9 cellular contexts compared by ENCODE assay signal in the genomic region with DNA sequence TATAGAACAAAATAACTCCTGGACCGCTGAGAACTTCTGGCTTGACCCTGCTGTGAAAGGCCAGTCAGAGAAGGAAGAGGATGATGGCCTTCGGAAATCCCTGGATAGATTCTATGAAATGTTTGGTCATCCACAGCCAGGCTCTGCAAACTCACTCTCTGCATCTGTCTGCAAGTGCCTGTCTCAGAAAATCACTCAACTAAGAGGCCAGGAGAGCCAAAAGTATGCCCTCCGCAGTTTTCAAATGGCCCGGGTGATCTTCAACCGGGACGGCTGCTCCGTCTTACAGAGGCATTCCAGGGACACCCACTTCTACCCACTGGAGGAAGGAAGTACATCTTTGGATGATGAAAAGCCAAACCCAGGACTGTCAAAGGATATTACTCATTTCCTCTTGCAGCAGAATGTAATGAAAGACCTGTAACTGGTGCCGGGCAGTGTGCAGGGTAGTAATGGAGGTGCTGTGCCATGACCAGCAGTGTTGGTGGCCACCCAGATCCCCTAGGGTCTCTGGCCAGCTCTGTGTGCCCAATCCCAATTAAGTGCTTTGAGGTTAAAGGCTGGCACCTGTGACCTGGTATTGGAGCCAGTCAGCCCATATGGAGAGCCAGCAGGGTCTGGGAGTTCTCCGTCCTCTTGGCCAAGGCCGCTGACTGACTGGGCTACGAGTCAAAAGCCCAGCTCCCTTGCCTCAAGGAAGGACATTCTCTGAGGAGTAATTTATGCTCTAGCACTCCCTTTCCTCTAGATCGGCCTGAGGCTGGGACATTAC. TPM values are rescaled to one million over a fixed set of nuclear protein-coding genes. Genes with fewer than 3 reads are reported as not detected.
A peak's percentile ranks its signal among the peaks of the same experiment; 100 is the strongest.
DNase-seq lines count a peak whose midpoint lies in the region; ATAC-seq and TF ChIP-seq lines count a peak whose summit lies in the region.
"Had no signal": no experiment of that assay in that cellular context is flagged by ENCODE, and none has a peak within 500 bp of the region (broad histone marks: within the 10 kb centered on the region; RNA-seq: fewer than 3 reads in every experiment).

No MANE protein-coding gene starts in this region.

- peak; percentile 63 for DNase-seq in CD14-positive monocyte (ENCODE audit: low spot score)
- DNase-seq in MV-4-11 (lab: John Stamatoyannopoulos, UW): peak; percentile 85
- peak; percentile 86 to 98 for DNase-seq in cerebellar nuclear complex (lab: John Stamatoyannopoulos, UW)
- DNase-seq in myocyte (ENCODE audit: low read depth): peak; percentile 51
- no peak for DNase-seq in immature natural killer cell
- DNase-seq in NCI-H2196 treated with DMSO at 0.1 percent for 48 hours (lab: John Stamatoyannopoulos, UW; ENCODE audit: unreplicated experiment): no peak

- intact Hi-C loops in CD14-positive monocyte (cut with micrococcal nuclease): no loop called here

- H3K27ac Mint-ChIP-seq in CD14-positive monocyte: peak overlapping the region; percentile 29 to 93 (median 83)
- no peak overlapping the region for H3K27ac Mint-ChIP-seq in immature natural killer cell
- H3K27ac Mint-ChIP-seq: memory B cell had no signal

- H3K36me3 Mint-ChIP-seq in CD14-positive monocyte: peaks cover 12 to 13% of the 10 kb centered on the region in 2 donors
- peaks cover 5 to 27% (median 21%) of the 10 kb centered on the region in 3 donors for H3K36me3 Mint-ChIP-seq in immature natural killer cell

- H3K9me3 Mint-ChIP-seq in CD14-positive monocyte (no peaks in the 10 kb centered on the region), immature natural killer cell (no peaks in the 10 kb centered on the region)
- H3K9me3 Mint-ChIP-seq: memory B cell had no signal

- H3K4me1 Mint-ChIP-seq in CD14-positive monocyte (peaks cover 51% of the 10 kb centered on the region), immature natural killer cell (peaks cover 7% of the 10 kb centered on the region in 2 donors)
- H3K4me1 Mint-ChIP-seq: memory B cell had no signal

- H3K4me3 Mint-ChIP-seq in CD14-positive monocyte: peak overlapping the region; percentile 53 to 91
- H3K4me3 Mint-ChIP-seq in immature natural killer cell: no peak overlapping the region
- H3K4me3 Mint-ChIP-seq: memory B cell had no signal

- TF ChIP-seq CTCF in CD14-positive monocyte (IDR thresholded peaks at IDR 0.05): no peak

- ATAC-seq in HG03159 (IDR thresholded peaks at IDR 0.05; ENCODE audit: unreplicated experiment): no peak
- no peak for ATAC-seq in HG03520 (IDR thresholded peaks at IDR 0.05; ENCODE audit: unreplicated experiment)

- H3K27me3 Mint-ChIP-seq in CD14-positive monocyte (ENCODE audit: low read depth in 3 of 3): peaks cover 0 to 4% (median 0%) of the 10 kb centered on the region in 3 donors
- no peaks in the 10 kb centered on the region for H3K27me3 Mint-ChIP-seq in immature natural killer cell (ENCODE audit: low read depth in 3 of 3)
- H3K27me3 Mint-ChIP-seq: memory B cell had no signal

RNA-seq across cellular contexts. Expression of a gene that starts 48.1 kb away (rescaled TPM):
- not detected for polyA plus RNA-seq in CD14-positive monocyte
- 3.5 and 4.7 TPM in 2 replicates for total RNA-seq in myocyte
- 2.0 TPM for polyA plus RNA-seq in myocyte (2012)
- polyA plus RNA-seq in immature natural killer cell: not detected

Comparison
In these comparisons a context has a peak if more than half of its experiments do, and no peak if none do; other contexts are left out.
1. DNase-seq: peak in CD14-positive monocyte (single experiment), MV-4-11 (single experiment), cerebellar nuclear complex (2 of 2) and myocyte (single experiment); none in immature natural killer cell (0 of 3) and NCI-H2196 treated with DMSO at 0.1 percent for 48 hours (single experiment).
2. H3K27ac Mint-ChIP-seq: peak in CD14-positive monocyte (7 of 7); none in immature natural killer cell (0 of 6).
3. H3K4me3 Mint-ChIP-seq: peak in CD14-positive monocyte (2 of 2); none in immature natural killer cell (0 of 5).